ENCODE assay signal across 8 cellular contexts in genomic region chr20:19205999-19206398, GRCh38. TPM values are rescaled to one million over a fixed set of nuclear protein-coding genes. Genes with fewer than 3 reads are reported as not detected.
DNase-seq lines count a peak whose midpoint lies in the region; ATAC-seq, FAIRE-seq and TF ChIP-seq lines count a peak whose summit lies in the region.

No MANE protein-coding gene starts in this region.

- H2AFZ ChIP-seq in Loucy (ENCODE audit: low read length) (no peak overlapping the region), SU-DHL-6 (ENCODE audit: low read depth, low read length, severe bottlenecking) (no peak overlapping the region), GM12878 (ENCODE audit: control insufficient read depth, low read depth, low read length) (no peak overlapping the region)

- no peaks in the 10 kb centered on the region for H3K9me2 ChIP-seq in Loucy (replicated peaks; ENCODE audit: low read depth, low read length)
- no peaks in the 10 kb centered on the region for H3K9me2 ChIP-seq in SU-DHL-6 (replicated peaks; ENCODE audit: insufficient read depth, low read length)

- RAD21 ChIA-PET in GM12878 (lab: Charles Lee; ENCODE audit: unreplicated experiment): interaction anchor here (0.9 to 3.0 kb wide), 3 partner anchors 378 to 571 kb away, joined by 3 to 21 read pairs (median 5); no protein-coding TSS in a partner anchor

- H3K27me3 ChIP-seq in Loucy (ENCODE audit: insufficient read depth, low read length, poor library complexity, severe bottlenecking) (no peaks in the 10 kb centered on the region), SU-DHL-6 (ENCODE audit: low read length) (no peaks in the 10 kb centered on the region), GM12878 (replicated peaks in 1 of 2; ENCODE audit: control insufficient read depth in 2 of 2, insufficient read depth in 2 of 2, low read length in 1 of 2) (no peaks in the 10 kb centered on the region; a peak in 3 of 4 replicates)

- H3F3A ChIP-seq in Loucy (ENCODE audit: low read depth) (no peaks in the 10 kb centered on the region), SU-DHL-6 (ENCODE audit: insufficient read depth) (no peaks in the 10 kb centered on the region)

- H3K4me1 ChIP-seq in Loucy (ENCODE audit: insufficient read depth, low read length, poor library complexity, severe bottlenecking) (peaks cover 8% of the 10 kb centered on the region), GM12878 (ENCODE audit: control insufficient read depth, insufficient read depth, low read length) (no peaks in the 10 kb centered on the region)

- TF ChIP-seq POLR2A in GM12878 (IDR thresholded peaks at IDR 0.05; ENCODE audit: low read depth, low read length): no peak

- H3K79me2 ChIP-seq in Loucy (ENCODE audit: insufficient read depth, low read length): no peaks in the 10 kb centered on the region
- H3K79me2 ChIP-seq in SU-DHL-6 (ENCODE audit: insufficient read depth, low read length): no peaks in the 10 kb centered on the region
- no peaks in the 10 kb centered on the region for H3K79me2 ChIP-seq in GM12878 (ENCODE audit: control insufficient read depth, insufficient read depth, low read length)

- TF ChIP-seq CTCF in Loucy (conservative IDR thresholded peaks at IDR 0.05; ENCODE audit: low read length) (peak; percentile 99), SU-DHL-6 (IDR thresholded peaks at IDR 0.05; ENCODE audit: insufficient read depth, low read length, poor library complexity, severe bottlenecking) (peak; percentile 86), GM12878 (IDR thresholded peaks at IDR 0.05 in 2 of 3, conservative IDR thresholded peaks at IDR 0.05 in 1 of 3; ENCODE audit: control insufficient read depth in 2 of 3, extremely low read depth in 1 of 3, insufficient read depth in 1 of 3, low read depth in 3 of 3, low read length in 3 of 3) (peak; percentile 82 to 85 (median 85))

- TF ChIP-seq EP300 in GM12878 (IDR thresholded peaks at IDR 0.05; ENCODE audit: borderline replicate concordance in 1 of 2, control insufficient read depth in 1 of 2, low read depth in 2 of 2, low read length in 2 of 2): no peak

- no TSS peak for BruUV-seq in GM12878 (replicated peaks; lab: Mats Ljungman, UMichigan)

- no peak overlapping the region for H3K9ac ChIP-seq in Loucy (ENCODE audit: low read depth, low read length, poor library complexity, severe bottlenecking)
- H3K9ac ChIP-seq in SU-DHL-6 (ENCODE audit: low read length): no peak overlapping the region
- no peak overlapping the region for H3K9ac ChIP-seq in GM12878 (ENCODE audit: control insufficient read depth, insufficient read depth, low read length)

- DNase-seq in SIG-M5 treated with dmso at 0.1 percent for 504 hours (lab: John Stamatoyannopoulos, UW; ENCODE audit: unreplicated experiment): peak; percentile 62
- DNase-seq in SIG-M5 (lab: John Stamatoyannopoulos, UW): no peak
- DNase-seq in GM12878 (ENCODE audit: low read depth, low spot score): peak; percentile 8
- peak; percentile 85 for DNase-seq in islet precursor cell
- DNase-seq in stimulated activated CD4-positive, alpha-beta T cell treated with anti-CD3 and anti-CD28 coated beads, Interleukin-2, amount 100 ng/mL, for 24 hours: peak; percentile 71 to 81

- H3K4me3 ChIP-seq in Loucy (ENCODE audit: low read length, poor library complexity, severe bottlenecking) (no peak overlapping the region), SU-DHL-6 (ENCODE audit: insufficient read depth, low read length, poor library complexity, severe bottlenecking) (no peak overlapping the region), GM12878 (no peak overlapping the region)

- H3K9me3 ChIP-seq in Loucy (ENCODE audit: insufficient read depth, low read depth, low read length): no peaks in the 10 kb centered on the region
- no peaks in the 10 kb centered on the region for H3K9me3 ChIP-seq in SU-DHL-6 (ENCODE audit: insufficient read depth, low read length)
- H3K9me3 ChIP-seq in GM12878 (replicated peaks; ENCODE audit: control insufficient read depth, insufficient read depth, low read length): no peaks in the 10 kb centered on the region

- SMC1A ChIA-PET in GM12878 (lab: Charles Lee; ENCODE audit: uncharacterized antibody, unreplicated experiment): interaction anchor here (0.6 to 4.2 kb wide), 5 partner anchors 12 to 455 kb away, joined by 3 to 35 read pairs (median 6); no protein-coding TSS in a partner anchor

- H3K27ac ChIP-seq in SU-DHL-6 (ENCODE audit: low read depth, low read length): no peak overlapping the region
- no peak overlapping the region for H3K27ac ChIP-seq in GM12878 (ENCODE audit: control insufficient read depth, insufficient read depth)

- H3K4me2 ChIP-seq in Loucy (ENCODE audit: low read depth, low read length, poor library complexity, severe bottlenecking) (no peak overlapping the region), SU-DHL-6 (ENCODE audit: low read depth, low read length, poor library complexity, severe bottlenecking) (no peak overlapping the region), GM12878 (ENCODE audit: control insufficient read depth, insufficient read depth) (no peak overlapping the region)

- CTCF ChIA-PET in GM12878 (lab: Yijun Ruan, JAX): interaction anchor here (0.6 to 5.4 kb wide), 30 partner anchors 10 to 573 kb away, joined by 3 to 73 read pairs (median 4); no protein-coding TSS in a partner anchor

- intact Hi-C loops in GM12878 (cut with micrococcal nuclease; ENCODE audit: unreplicated experiment): loop anchor here (1.0 to 10.0 kb wide), 4 partner anchors 139 to 574 kb away; no protein-coding TSS in a partner anchor

- POLR2A ChIA-PET in GM12878 (lab: Charles Lee): interaction anchor here (0.6 kb wide), 1 partner anchor 11 kb away, joined by 3 read pairs; no protein-coding TSS in a partner anchor

- TF ChIP-seq RAD21 in GM12878 (IDR thresholded peaks at IDR 0.05; ENCODE audit: insufficient read depth, low read depth, low read length): peak; percentile 80

- no peaks in the 10 kb centered on the region for H4K20me1 ChIP-seq in Loucy (ENCODE audit: insufficient read depth, low read length, poor library complexity, severe bottlenecking)
- H4K20me1 ChIP-seq in SU-DHL-6 (ENCODE audit: low read depth, low read length): no peaks in the 10 kb centered on the region
- H4K20me1 ChIP-seq in GM12878 (ENCODE audit: control insufficient read depth, insufficient read depth): no peaks in the 10 kb centered on the region

- H3K36me3 ChIP-seq in Loucy (ENCODE audit: insufficient read depth, low read length): no peaks in the 10 kb centered on the region
- no peaks in the 10 kb centered on the region for H3K36me3 ChIP-seq in SU-DHL-6 (ENCODE audit: low read length)
- H3K36me3 ChIP-seq in GM12878 (ENCODE audit: control insufficient read depth in 2 of 2, insufficient read depth in 2 of 2, low read length in 1 of 2): no peaks in the 10 kb centered on the region

- peak; percentile 41 for FAIRE-seq in GM12878 (lab: Jason Lieb, UNC)

- WGBS in GM12878 (ENCODE audit: insufficient coverage, insufficient replicate concordance, low lambda C conversion rate, missing lambda C conversion rate): 13% methylated on average over 8 of the region's 8 CpGs

- peak; percentile 90 for ATAC-seq in GM12878
- ATAC-seq in HG03095 (IDR thresholded peaks at IDR 0.05; ENCODE audit: unreplicated experiment): no peak

- in situ Hi-C loops in GM12878 (cut with MboI): loop anchor here (5.0 to 10.0 kb wide), 3 partner anchors 376 to 791 kb away; no protein-coding TSS in a partner anchor

TF ChIP-seq in GM12878, 131 proteins besides CTCF, POLR2A, EP300 and RAD21 (continues in another document):
- no peak for TF ChIP-seq SUZ12 (IDR thresholded peaks at IDR 0.05; ENCODE audit: unreplicated experiment)
- no peak for TF ChIP-seq TCF3 (IDR thresholded peaks at IDR 0.05; ENCODE audit: borderline replicate concordance, insufficient read depth, low read depth, low read length)
- no peak for TF ChIP-seq TARDBP (IDR thresholded peaks at IDR 0.05; ENCODE audit: borderline replicate concordance)
- TF ChIP-seq SIX5 (IDR thresholded peaks at IDR 0.05; ENCODE audit: low read depth, low read length, severe bottlenecking): no peak

RNA-seq across cellular contexts. Expression of gene SLC24A3, which starts 6.4 kb away (rescaled TPM):
- total RNA-seq in GM12878 (2013; cell fraction: nucleolus; rRNA removed): not detected in 2 replicates
- not detected in 2 replicates for total RNA-seq in GM12878 (2014; rRNA removed)
- not detected in 2 replicates for total RNA-seq in GM12878 (2014; rRNA removed; fragmentation: Illumina TruSeq; extraction: Trizol)
- total RNA-seq in GM12878 (2021): not detected in 2 replicates
- polyA plus RNA-seq in GM12878 (2011; ENCODE audit: low read depth): not detected
- 0.04 and 0.06 TPM in 2 replicates for polyA plus RNA-seq in GM12878 (2011; rRNA removed)
- polyA plus RNA-seq in GM12878 (2011; cell fraction: cytosol; rRNA removed): 0.03 and 0.04 TPM in 2 replicates
- polyA plus RNA-seq in GM12878 (2011; cell fraction: nucleus; rRNA removed): 0.06 and 0.09 TPM in 2 replicates
- not detected in 2 replicates for polyA plus RNA-seq in GM12878 (2012)
- not detected in 2 replicates for polyA plus RNA-seq in GM12878 (2014; fragmentation: Illumina TruSeq; extraction: Trizol)
- not detected for polyA plus RNA-seq in GM12878 (2014; fragmentation: Nextera tagmentation; extraction: Ambion mirVana)
- polyA plus RNA-seq in GM12878 (2014; rRNA removed): not detected in 2 replicates
- not detected for polyA plus RNA-seq in GM12878 (2016; fragmentation: Nextera tagmentation; extraction: Ambion mirVana)
- polyA minus RNA-seq in GM12878 (2011; rRNA and poly(A)+ RNA removed): 0.05 and 0.07 TPM in 2 replicates
- polyA minus RNA-seq in GM12878 (2011; cell fraction: cytosol; rRNA and poly(A)+ RNA removed): not detected in 2 replicates
- polyA minus RNA-seq in GM12878 (2011; cell fraction: nucleus; rRNA and poly(A)+ RNA removed): not detected in 2 replicates
